Comparison of ENCODE assay signal across 13 cellular contexts in the genomic region with DNA sequence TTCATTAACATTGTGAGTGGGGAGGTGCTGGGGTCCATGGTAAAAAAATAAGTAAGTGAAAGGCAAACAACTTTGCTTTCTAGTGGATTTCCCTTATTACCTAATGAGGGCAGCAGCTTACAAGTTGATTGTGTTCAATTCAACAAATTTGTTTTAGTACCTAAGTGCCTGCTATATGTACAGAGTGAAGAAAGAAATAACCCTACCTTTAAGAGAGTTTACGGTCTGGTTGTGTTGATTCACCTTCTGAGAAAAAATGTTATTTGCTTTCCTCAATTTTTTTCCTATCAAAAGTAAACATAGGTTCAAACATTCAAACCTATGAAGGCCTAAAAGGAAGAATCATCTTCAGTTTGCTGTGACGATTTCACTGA. TPM values are rescaled to one million over a fixed set of nuclear protein-coding genes. Genes with fewer than 3 reads are reported as not detected.
DNase-seq lines count a peak whose midpoint lies in the region; ATAC-seq, FAIRE-seq and TF ChIP-seq lines count a peak whose summit lies in the region.
"Had no signal": no experiment of that assay in that cellular context is flagged by ENCODE, and none has a peak within 500 bp of the region (broad histone marks: within the 10 kb centered on the region; RNA-seq: fewer than 3 reads in every experiment).

No MANE protein-coding gene starts in this region.

- no peaks in the 10 kb centered on the region for H3K9me3 Mint-ChIP-seq in astrocyte (ENCODE audit: unreplicated experiment)
- H3K9me3 Mint-ChIP-seq: activated naive CD8-positive, alpha-beta T cell treated with anti-CD3 and anti-CD28 coated beads, Interleukin-2, amount 50 U/mL, for 24 hours had no signal

- H3K27me3 ChIP-seq in astrocyte (ENCODE audit: insufficient read depth, low read length) (peaks cover 2% of the 10 kb centered on the region), lower lobe of right lung (ENCODE audit: low read depth) (no peaks in the 10 kb centered on the region), thyroid gland (no peaks in the 10 kb centered on the region)

- H3K4me3 ChIP-seq in astrocyte (ENCODE audit: insufficient read depth, low read depth, low read length) = no peak overlapping the region
- peak overlapping the region; percentile 69 for H3K4me3 ChIP-seq in lower lobe of right lung
- H3K4me3 ChIP-seq in thyroid gland (replicated peaks in 1 of 3) = no peak overlapping the region

- H2AFZ ChIP-seq in astrocyte (ENCODE audit: low read depth, low read length) = no peak overlapping the region

- TF ChIP-seq POLR2A in thyroid gland (IDR thresholded peaks at IDR 0.05) = no peak

- H3K27ac ChIP-seq in astrocyte (ENCODE audit: low read depth, low read length) = no peak overlapping the region
- H3K27ac ChIP-seq in lower lobe of right lung = peak overlapping the region; percentile 90
- H3K27ac ChIP-seq in thyroid gland = peak overlapping the region; percentile 93 to 98 (median 97)

- no peak for FAIRE-seq in astrocyte (lab: Jason Lieb, UNC)

- TF ChIP-seq CTCF in astrocyte (IDR thresholded peaks at IDR 0.05; ENCODE audit: insufficient read depth, low read depth, low read length) (no peak), lower lobe of right lung (IDR thresholded peaks at IDR 0.05) (no peak), thyroid gland (IDR thresholded peaks at IDR 0.05) (peak in 1 of 6 experiments; percentile 14)

- H3K4me1 ChIP-seq in astrocyte (ENCODE audit: insufficient read depth, low read length) = peaks cover 22% of the 10 kb centered on the region
- H3K4me1 ChIP-seq in lower lobe of right lung = peaks cover 18% of the 10 kb centered on the region
- H3K4me1 ChIP-seq in thyroid gland = peaks cover 12 to 16% of the 10 kb centered on the region in 2 donors

- H3K79me2 ChIP-seq in astrocyte (ENCODE audit: insufficient read depth, low read length) = peaks cover 25% of the 10 kb centered on the region

- no peak overlapping the region for H3K27ac Mint-ChIP-seq in astrocyte (ENCODE audit: unreplicated experiment)
- H3K27ac Mint-ChIP-seq: activated naive CD8-positive, alpha-beta T cell treated with anti-CD3 and anti-CD28 coated beads, Interleukin-2, amount 50 U/mL, for 24 hours had no signal

- H3K4me3 Mint-ChIP-seq in astrocyte (ENCODE audit: unreplicated experiment) = peak overlapping the region; percentile 83

- ATAC-seq in lower lobe of right lung = peak in 1 of 2 donors; percentile 49
- no peak for ATAC-seq in HG03442 (IDR thresholded peaks at IDR 0.05; ENCODE audit: unreplicated experiment)
- ATAC-seq: activated naive CD8-positive, alpha-beta T cell treated with anti-CD3 and anti-CD28 coated beads, Interleukin-2, amount 50 U/mL, for 24 hours; stimulated activated naive CD8-positive, alpha-beta T cell treated with anti-CD3 and anti-CD28 coated beads, Interleukin-15, Interleukin-2, amounts not matched to agents 100 U/mL and 50 U/mL, for 24 hours had no signal

- WGBS in thyroid gland, 2 donors = 45 to 54% methylated on average over 2 of the region's 2 CpGs

- H3K4me1 Mint-ChIP-seq in astrocyte (ENCODE audit: low read depth, unreplicated experiment) = peaks cover 18% of the 10 kb centered on the region

- H3K36me3 ChIP-seq in astrocyte (ENCODE audit: insufficient read depth, low read length) (no peaks in the 10 kb centered on the region), lower lobe of right lung (no peaks in the 10 kb centered on the region), thyroid gland (no peaks in the 10 kb centered on the region)

- intact Hi-C loops in lower lobe of right lung (cut with DNase I) = no loop called here
- intact Hi-C loops in thyroid gland (cut with DNase I) = no loop called here

- DNase-seq in NCI-H510A treated with DMSO at 0.1 percent for 48 hours (lab: John Stamatoyannopoulos, UW) = peak; percentile 53
- DNase-seq in NCI-H510A (lab: John Stamatoyannopoulos, UW) = no peak
- no peak for DNase-seq in astrocyte (ENCODE audit: low read depth)
- DNase-seq in lower lobe of right lung = no peak
- DNase-seq in thyroid gland = no peak
- no peak for DNase-seq in activated T-cell treated with anti-CD3 and anti-CD28 coated beads, Interleukin-2, amount 50 U/mL, for 1 hour
- no peak for DNase-seq in NCI-H1105 (lab: John Stamatoyannopoulos, UW)
- DNase-seq: activated CD4-positive, alpha-beta T cell treated with anti-CD3 and anti-CD28 coated beads, Interleukin-2, amount 50 U/mL, for 48 hours; activated naive CD8-positive, alpha-beta T cell treated with anti-CD3 and anti-CD28 coated beads, Interleukin-2, amount 50 U/mL, for 24 hours; GDM1; NCI-H187 treated with DMSO at 0.1 percent for 48 hours; stimulated activated naive CD8-positive, alpha-beta T cell treated with anti-CD3 and anti-CD28 coated beads, Interleukin-15, Interleukin-2, amounts not matched to agents 100 U/mL and 50 U/mL, for 24 hours had no signal

- no peak overlapping the region for H3K4me2 ChIP-seq in astrocyte (ENCODE audit: low read length)

- H3K9ac ChIP-seq in astrocyte (ENCODE audit: low read length) = no peak overlapping the region

- H3K36me3 Mint-ChIP-seq in astrocyte (ENCODE audit: low read depth, unreplicated experiment) = no peaks in the 10 kb centered on the region

- no peaks in the 10 kb centered on the region for H3K9me3 ChIP-seq in astrocyte (ENCODE audit: insufficient read depth, low read depth, low read length)
- H3K9me3 ChIP-seq in lower lobe of right lung = no peaks in the 10 kb centered on the region
- no peaks in the 10 kb centered on the region for H3K9me3 ChIP-seq in thyroid gland

- no peaks in the 10 kb centered on the region for H3K27me3 Mint-ChIP-seq in astrocyte (ENCODE audit: low read depth, unreplicated experiment)

- peaks cover 24% of the 10 kb centered on the region for H4K20me1 ChIP-seq in astrocyte (ENCODE audit: insufficient read depth, low read length)

RNA-seq across cellular contexts. Expression of gene SPTBN1, which starts 1.6 kb away (rescaled TPM):
- total RNA-seq in astrocyte (277 and 311 TPM in 2 replicates), lower lobe of right lung (601 TPM), thyroid gland (100 to 1,000 TPM; 381 to 513 (median 419) TPM)
